In genomic region chr19:36183455-36183741, GRCh38 we compare ENCODE assay signal across 1 cellular context.
TF ChIP-seq lines count a peak whose summit lies in the region.

No MANE protein-coding gene starts in this region.

TF ChIP-seq in GM23338, 12 proteins besides CTCF, POLR2A, EP300 and RAD21:
- TF ChIP-seq JUNB (IDR thresholded peaks at IDR 0.05; ENCODE audit: unreplicated experiment) (no peak), REST (IDR thresholded peaks at IDR 0.05; ENCODE audit: unreplicated experiment) (no peak), ETS1 (IDR thresholded peaks at IDR 0.05) (no peak), EZH2 (IDR thresholded peaks at IDR 0.05; ENCODE audit: low read depth, unreplicated experiment) (no peak), ZNF462 (CRISPR knock-in tag; IDR thresholded peaks at IDR 0.05) (no peak), POLR2AphosphoS5 (IDR thresholded peaks at IDR 0.05; ENCODE audit: low read depth) (no peak), CREB1 (CRISPR knock-in tag; IDR thresholded peaks at IDR 0.05; ENCODE audit: low read depth) (no peak), ZNF114 (CRISPR knock-in tag; IDR thresholded peaks at IDR 0.05) (no peak), STAT1 (IDR thresholded peaks at IDR 0.05; ENCODE audit: unreplicated experiment) (no peak), NANOG (IDR thresholded peaks at IDR 0.05; ENCODE audit: borderline replicate concordance) (no peak), ZNF331 (CRISPR knock-in tag; IDR thresholded peaks at IDR 0.05; ENCODE audit: low read depth) (no peak), EZH2phosphoT487 (IDR thresholded peaks at IDR 0.05; ENCODE audit: unreplicated experiment) (no peak)
